ENCODE assay signal across 1 cellular context in the genomic region with DNA sequence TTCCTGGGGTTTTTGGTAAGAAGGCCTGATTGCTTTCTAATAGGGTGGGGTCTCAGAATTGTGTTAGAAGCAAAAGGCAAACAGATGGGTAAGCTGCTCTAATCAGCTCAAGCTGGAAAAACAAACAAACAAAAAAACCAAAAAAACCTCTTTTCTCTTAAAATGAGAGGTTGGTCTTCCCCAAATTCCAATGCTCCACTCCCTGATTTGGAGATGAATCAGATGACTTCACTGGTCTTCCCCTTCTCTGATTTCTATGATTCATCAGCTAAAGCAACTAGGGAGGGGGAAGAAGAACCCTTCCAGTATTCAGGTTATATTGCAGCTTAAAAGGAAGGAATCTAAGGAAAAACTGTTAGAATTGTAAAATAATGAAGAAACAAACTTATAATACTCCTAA.
TF ChIP-seq lines count a peak whose summit lies in the region.

No MANE protein-coding gene starts in this region.

TF ChIP-seq in SK-N-SH, 30 proteins besides CTCF, POLR2A, EP300 and RAD21 (continued from another document):
- TF ChIP-seq, protein P1, sequence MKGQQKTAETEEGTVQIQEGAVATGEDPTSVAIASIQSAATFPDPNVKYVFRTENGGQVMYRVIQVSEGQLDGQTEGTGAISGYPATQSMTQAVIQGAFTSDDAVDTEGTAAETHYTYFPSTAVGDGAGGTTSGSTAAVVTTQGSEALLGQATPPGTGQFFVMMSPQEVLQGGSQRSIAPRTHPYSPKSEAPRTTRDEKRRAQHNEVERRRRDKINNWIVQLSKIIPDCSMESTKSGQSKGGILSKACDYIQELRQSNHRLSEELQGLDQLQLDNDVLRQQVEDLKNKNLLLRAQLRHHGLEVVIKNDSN (IDR thresholded peaks at IDR 0.05; ENCODE audit: borderline replicate concordance, low read depth): 0 out of 2 replicates have a peak, but pooled peaks have one; percentile 12
- TF ChIP-seq MEF2A (IDR thresholded peaks at IDR 0.05; ENCODE audit: borderline replicate concordance, low read depth): peak; percentile 42; the same call in 1 of the 2 replicates
- no peak for TF ChIP-seq NRF1 (IDR thresholded peaks at IDR 0.05; ENCODE audit: low read depth, low read length)
- peak; percentile 75 for TF ChIP-seq NFIC (IDR thresholded peaks at IDR 0.05; ENCODE audit: borderline replicate concordance)
- TF ChIP-seq, protein P2, sequence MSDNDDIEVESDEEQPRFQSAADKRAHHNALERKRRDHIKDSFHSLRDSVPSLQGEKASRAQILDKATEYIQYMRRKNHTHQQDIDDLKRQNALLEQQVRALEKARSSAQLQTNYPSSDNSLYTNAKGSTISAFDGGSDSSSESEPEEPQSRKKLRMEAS (IDR thresholded peaks at IDR 0.05; ENCODE audit: low read depth): 0 out of 2 replicates have a peak, but pooled peaks have one; percentile 21
- peak; percentile 87 for TF ChIP-seq TCF12 (IDR thresholded peaks at IDR 0.05)
- peak; percentile 96 for TF ChIP-seq JUND (IDR thresholded peaks at IDR 0.05)
- peak; percentile 69 for TF ChIP-seq TEAD4 (IDR thresholded peaks at IDR 0.05; ENCODE audit: borderline replicate concordance, insufficient read depth)
- no peak for TF ChIP-seq YY1 (IDR thresholded peaks at IDR 0.05; ENCODE audit: low read depth)
- TF ChIP-seq FOSL2 (IDR thresholded peaks at IDR 0.05; ENCODE audit: borderline replicate concordance, low read depth): peak; percentile 96
- TF ChIP-seq RXRA (IDR thresholded peaks at IDR 0.05; ENCODE audit: borderline replicate concordance, low read depth): peak; percentile 65; the same call in 1 of the 2 replicates
- TF ChIP-seq GATA2 (CRISPR knock-in tag; IDR thresholded peaks at IDR 0.05): no peak
- TF ChIP-seq, protein P3, sequence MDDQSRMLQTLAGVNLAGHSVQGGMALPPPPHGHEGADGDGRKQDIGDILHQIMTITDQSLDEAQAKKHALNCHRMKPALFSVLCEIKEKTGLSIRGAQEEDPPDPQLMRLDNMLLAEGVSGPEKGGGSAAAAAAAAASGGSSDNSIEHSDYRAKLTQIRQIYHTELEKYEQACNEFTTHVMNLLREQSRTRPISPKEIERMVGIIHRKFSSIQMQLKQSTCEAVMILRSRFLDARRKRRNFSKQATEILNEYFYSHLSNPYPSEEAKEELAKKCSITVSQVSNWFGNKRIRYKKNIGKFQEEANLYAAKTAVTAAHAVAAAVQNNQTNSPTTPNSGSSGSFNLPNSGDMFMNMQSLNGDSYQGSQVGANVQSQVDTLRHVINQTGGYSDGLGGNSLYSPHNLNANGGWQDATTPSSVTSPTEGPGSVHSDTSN (IDR thresholded peaks at IDR 0.05): peak; percentile 63
- TF ChIP-seq POLR2AphosphoS5 (IDR thresholded peaks at IDR 0.05; ENCODE audit: low read depth, low read length): peak; percentile 56; the same call in 1 of the 2 replicates
TF ChIP-seq in SK-N-SH: peak in this region for 11.
